Comparison of ENCODE assay signal across 23 cellular contexts in genomic region chr1:96039910-96040309, GRCh38.
"Had no signal": no experiment of that assay in that cellular context is flagged by ENCODE, and none has a peak within 500 bp of the region (broad histone marks: within the 10 kb centered on the region; RNA-seq: fewer than 3 reads in every experiment).

No MANE protein-coding gene starts in this region.

- DNase-seq: KBM-7, MV-4-11, NCI-H1048, NCI-H1105, NCI-H1417, NCI-H1436 treated with DMSO at 0.1 percent for 48 hours, NCI-H1694, NCI-H187 treated with DMSO at 0.1 percent for 48 hours, NCI-H2029 treated with DMSO at 0.1 percent for 48 hours, NCI-H2171 treated with DMSO at 0.1 percent for 48 hours, NCI-H2227 treated with DMSO at 0.1 percent for 48 hours, NCI-H510A, NCI-H524 treated with DMSO at 0.1 percent for 48 hours, NCI-H69, NCI-H774, PC-3, SHP77, SK-N-SH, SW 1271, T-cell had no signal

- ATAC-seq: Panc1, PC-3, T-cell had no signal

- H3K36me3 Mint-ChIP-seq: T-cell had no signal

- H3K27ac ChIP-seq: RWPE1 had no signal

- H3K9me3 ChIP-seq: SK-N-SH had no signal

- H3K4me2 ChIP-seq: SK-N-SH had no signal

- H3K9ac ChIP-seq: SK-N-SH had no signal

- H3K27me3 Mint-ChIP-seq: T-cell had no signal

- H3K27ac Mint-ChIP-seq: T-cell; T-helper 1 cell treated with Interleukin-12 subunit alpha and Interleukin-12 subunit beta and Interleukin-4 antibody, amounts not matched to agents 30 μg/mL and 1 μg/mL, for 36 hours had no signal

- H3K4me3 Mint-ChIP-seq: T-cell; T-helper 1 cell treated with Interleukin-12 subunit alpha and Interleukin-12 subunit beta and Interleukin-4 antibody, amounts not matched to agents 30 μg/mL and 1 μg/mL, for 36 hours had no signal

- H3K4me1 Mint-ChIP-seq: T-cell had no signal
